Comparison of ENCODE assay signal across 15 cellular contexts in genomic region chr9:126347093-126347492, GRCh38. TPM values are rescaled to one million over a fixed set of nuclear protein-coding genes. Genes with fewer than 3 reads are reported as not detected.
DNase-seq lines count a peak whose midpoint lies in the region; ATAC-seq and TF ChIP-seq lines count a peak whose summit lies in the region.
"Had no signal": no experiment of that assay in that cellular context is flagged by ENCODE, and none has a peak within 500 bp of the region (broad histone marks: within the 10 kb centered on the region; RNA-seq: fewer than 3 reads in every experiment).

No MANE protein-coding gene starts in this region.

- no TSS peak for BruUV-seq in mammary epithelial cell (replicated peaks; lab: Mats Ljungman, UMichigan)

- no peaks in the 10 kb centered on the region for H3K36me3 ChIP-seq in mammary epithelial cell (ENCODE audit: insufficient read depth, low read length)
- peaks cover 24% of the 10 kb centered on the region for H3K36me3 ChIP-seq in lower lobe of right lung

- peak; percentile 57 for DNase-seq in MV-4-11 (lab: John Stamatoyannopoulos, UW)
- DNase-seq in mammary epithelial cell: no peak
- peak; percentile 60 for DNase-seq in lower lobe of right lung
- no peak for DNase-seq in stimulated activated CD4-positive, alpha-beta T cell treated with anti-CD3 and anti-CD28 coated beads, Interleukin-1b, Interleukin-23, amount 100 ng/mL, for 48 hours
- DNase-seq: activated CD4-positive, alpha-beta T cell treated with anti-CD3 and anti-CD28 coated beads, Interleukin-2, amount 50 U/mL, for 1 hour; activated naive CD8-positive, alpha-beta T cell treated with anti-CD3 and anti-CD28 coated beads, Interleukin-2, amount 50 U/mL, for 24 hours; activated T-cell treated with anti-CD3 and anti-CD28 coated beads, Interleukin-2, amount 50 U/mL, for 24 hours; CD4-positive, alpha-beta memory T cell; NCI-H510A treated with DMSO at 0.1 percent for 48 hours; occipital lobe; T-helper 9 cell had no signal

- H3K9me3 ChIP-seq in mammary epithelial cell (replicated peaks; ENCODE audit: insufficient read depth, low read length): no peaks in the 10 kb centered on the region
- H3K9me3 ChIP-seq in lower lobe of right lung: peaks cover 9% of the 10 kb centered on the region

- H2AFZ ChIP-seq in mammary epithelial cell (ENCODE audit: low read depth, low read length): no peak overlapping the region
- H2AFZ ChIP-seq: hepatocyte had no signal

- intact Hi-C loops in mammary epithelial cell (cut with micrococcal nuclease) (no loop called here), lower lobe of right lung (cut with DNase I) (no loop called here)

- CTCF ChIA-PET in mammary epithelial cell (lab: Charles Lee; ENCODE audit: low non-redundant PET): no interaction called here

- in situ Hi-C loops in mammary epithelial cell (cut with MboI; ENCODE audit: low sequenced_read_pairs in 2 of 2): no loop called here

- no peaks in the 10 kb centered on the region for H3K27me3 ChIP-seq in mammary epithelial cell (ENCODE audit: insufficient read depth, low read length)
- H3K27me3 ChIP-seq in lower lobe of right lung (ENCODE audit: low read depth): no peaks in the 10 kb centered on the region
- H3K27me3 ChIP-seq: hepatocyte had no signal

- H3K4me3 ChIP-seq in mammary epithelial cell (replicated peaks in 1 of 3; ENCODE audit: insufficient read depth in 1 of 3, low read depth in 2 of 3, low read length in 3 of 3) (no peak overlapping the region), lower lobe of right lung (no peak overlapping the region)
- H3K4me3 ChIP-seq: hepatocyte had no signal

- dilution Hi-C loops in mammary epithelial cell (cut with HindIII; ENCODE audit: low sequenced_read_pairs): no loop called here

- H3K9ac ChIP-seq in mammary epithelial cell (ENCODE audit: insufficient read depth, low read length): no peak overlapping the region

- H3K4me2 ChIP-seq in mammary epithelial cell (ENCODE audit: insufficient read depth, low read depth, low read length): peak overlapping the region; percentile 53
- H3K4me2 ChIP-seq: hepatocyte had no signal

- H3K4me1 ChIP-seq in mammary epithelial cell (ENCODE audit: insufficient read depth, low read length) (peaks cover 19% of the 10 kb centered on the region), lower lobe of right lung (peaks cover 33% of the 10 kb centered on the region)

- H3K27ac ChIP-seq in mammary epithelial cell (ENCODE audit: insufficient read depth, low read depth, low read length) (no peak overlapping the region), lower lobe of right lung (peak overlapping the region; percentile 74), temporal lobe (ENCODE audit: low read depth, low read length) (peak overlapping the region; percentile 80)

- no peaks in the 10 kb centered on the region for H4K20me1 ChIP-seq in mammary epithelial cell (ENCODE audit: insufficient read depth, low read length)

- peak; percentile 37 to 38 for ATAC-seq in lower lobe of right lung
- ATAC-seq in GM21447 (IDR thresholded peaks at IDR 0.05; ENCODE audit: unreplicated experiment): no peak
- ATAC-seq in HG03520 (IDR thresholded peaks at IDR 0.05; ENCODE audit: unreplicated experiment): no peak
- ATAC-seq: activated naive CD8-positive, alpha-beta T cell treated with anti-CD3 and anti-CD28 coated beads, Interleukin-2, amount 50 U/mL, for 24 hours had no signal

- TF ChIP-seq CTCF in mammary epithelial cell (conservative IDR thresholded peaks at IDR 0.05 in 1 of 2, IDR thresholded peaks at IDR 0.05 in 1 of 2; ENCODE audit: extremely low read depth in 1 of 2, insufficient read depth in 1 of 2, low read depth in 1 of 2, low read length in 2 of 2): no peak
- TF ChIP-seq CTCF in lower lobe of right lung (IDR thresholded peaks at IDR 0.05): no peak

- H3K79me2 ChIP-seq in mammary epithelial cell (ENCODE audit: insufficient read depth, low read length): no peaks in the 10 kb centered on the region

- WGBS in mammary epithelial cell (ENCODE audit: low coverage, missing lambda C conversion rate): 78% methylated on average over 5 of the region's 5 CpGs

RNA-seq across cellular contexts. Expression of gene MVB12B, which starts 20.5 kb away (rescaled TPM):
- total RNA-seq in mammary epithelial cell (1 to 10 TPM; 3.0 to 6.6 TPM), lower lobe of right lung (47.8 TPM), temporal lobe (29.7 TPM)
- 2.2 TPM for polyA plus RNA-seq in mammary epithelial cell
- polyA minus RNA-seq in mammary epithelial cell: 0.36 TPM

Comparison
In these comparisons a context has a peak if more than half of its experiments do, and no peak if none do; other contexts are left out.
1. DNase-seq: peak in MV-4-11 (single experiment) and lower lobe of right lung (single experiment); none in mammary epithelial cell (single experiment) and stimulated activated CD4-positive, alpha-beta T cell treated with anti-CD3 and anti-CD28 coated beads, Interleukin-1b, Interleukin-23, amount 100 ng/mL, for 48 hours (single experiment).
2. ATAC-seq: peak in lower lobe of right lung (2 of 2); none in GM21447 (single experiment) and HG03520 (single experiment).